ENCODE assay signal across 1 cellular context in genomic region chr2:199364153-199364552, GRCh38.
TF ChIP-seq lines count a peak whose summit lies in the region.

No MANE protein-coding gene starts in this region.

TF ChIP-seq in HepG2, 621 proteins besides CTCF, POLR2A, EP300 and RAD21 (continued from another document):
- no peak for TF ChIP-seq STAT6 (CRISPR knock-in tag; IDR thresholded peaks at IDR 0.05; ENCODE audit: borderline replicate concordance)
- TF ChIP-seq HNRNPL (IDR thresholded peaks at IDR 0.05; ENCODE audit: low read depth, low read length), result no peak
- no peak for TF ChIP-seq ZNF768 (CRISPR knock-in tag; IDR thresholded peaks at IDR 0.05)
- no peak for TF ChIP-seq ZNF101 (CRISPR knock-in tag; IDR thresholded peaks at IDR 0.05; ENCODE audit: borderline replicate concordance, low read depth)
- TF ChIP-seq ZNF572 (CRISPR knock-in tag; IDR thresholded peaks at IDR 0.05), result no peak
- no peak for TF ChIP-seq TAF1 (CRISPR knock-in tag; IDR thresholded peaks at IDR 0.05)
- TF ChIP-seq YEATS2 (CRISPR knock-in tag; IDR thresholded peaks at IDR 0.05; ENCODE audit: borderline replicate concordance), result no peak
- no peak for TF ChIP-seq ZNF720 (CRISPR knock-in tag; IDR thresholded peaks at IDR 0.05)
- TF ChIP-seq TCF7L2 (IDR thresholded peaks at IDR 0.05; ENCODE audit: low read depth, low read length), result 0 out of 2 replicates have a peak, but pooled peaks have one; percentile 19
- TF ChIP-seq GTF2F1 (IDR thresholded peaks at IDR 0.05; ENCODE audit: low read length), result no peak
- 0 out of 2 replicates have a peak, but pooled peaks have one; percentile 45 for TF ChIP-seq ARID3A (IDR thresholded peaks at IDR 0.05; ENCODE audit: low read depth, low read length)
- TF ChIP-seq ZBTB43 (CRISPR knock-in tag; conservative IDR thresholded peaks at IDR 0.05), result no peak
- no peak for TF ChIP-seq ZSCAN31 (CRISPR knock-in tag; IDR thresholded peaks at IDR 0.05; ENCODE audit: low read depth)
- TF ChIP-seq TBP (CRISPR knock-in tag; IDR thresholded peaks at IDR 0.05), result no peak
- TF ChIP-seq MLLT10 (CRISPR knock-in tag; IDR thresholded peaks at IDR 0.05), result no peak
- TF ChIP-seq RARA (CRISPR knock-in tag; IDR thresholded peaks at IDR 0.05), result no peak
- no peak for TF ChIP-seq REL (CRISPR knock-in tag; conservative IDR thresholded peaks at IDR 0.05)
- no peak for TF ChIP-seq ZNF276 (CRISPR knock-in tag; IDR thresholded peaks at IDR 0.05; ENCODE audit: low read depth)
- TF ChIP-seq NR2F2 (IDR thresholded peaks at IDR 0.05; ENCODE audit: borderline replicate concordance, low read depth), result peak; percentile 81
- TF ChIP-seq ZNF343 (CRISPR knock-in tag; IDR thresholded peaks at IDR 0.05), result no peak
- peak; percentile 84 for TF ChIP-seq SKI (IDR thresholded peaks at IDR 0.05; ENCODE audit: partially characterized antibody)
- TF ChIP-seq ZFY (CRISPR knock-in tag; IDR thresholded peaks at IDR 0.05), result no peak
- TF ChIP-seq ZNF577 (CRISPR knock-in tag; IDR thresholded peaks at IDR 0.05; ENCODE audit: borderline replicate concordance, low read depth), result no peak
- TF ChIP-seq ZSCAN12 (CRISPR knock-in tag; IDR thresholded peaks at IDR 0.05), result no peak
- TF ChIP-seq ZBTB25 (CRISPR knock-in tag; IDR thresholded peaks at IDR 0.05), result no peak
- TF ChIP-seq NFIB (CRISPR knock-in tag; IDR thresholded peaks at IDR 0.05; ENCODE audit: borderline replicate concordance), result no peak
- no peak for TF ChIP-seq ZC3H13 (CRISPR knock-in tag; IDR thresholded peaks at IDR 0.05)
- TF ChIP-seq ZNF33B (CRISPR knock-in tag; IDR thresholded peaks at IDR 0.05), result no peak
- TF ChIP-seq NR2F1 (CRISPR knock-in tag; IDR thresholded peaks at IDR 0.05), result 0 out of 4 replicates have a peak, but pooled peaks of 1 of the 2 experiments have one; percentile 38
- no peak for TF ChIP-seq ZNF335 (CRISPR knock-in tag; IDR thresholded peaks at IDR 0.05)
- no peak for TF ChIP-seq ZNF30 (CRISPR knock-in tag; IDR thresholded peaks at IDR 0.05)
- TF ChIP-seq FOXA3 (CRISPR knock-in tag; IDR thresholded peaks at IDR 0.05), result peak; percentile 50
- TF ChIP-seq BCLAF1 (IDR thresholded peaks at IDR 0.05), result no peak
- no peak for TF ChIP-seq MTF1 (CRISPR knock-in tag; IDR thresholded peaks at IDR 0.05)
- TF ChIP-seq ZMYM2 (CRISPR knock-in tag; IDR thresholded peaks at IDR 0.05), result no peak
TF ChIP-seq in HepG2: peak in this region for 15.
